In the genomic region with DNA sequence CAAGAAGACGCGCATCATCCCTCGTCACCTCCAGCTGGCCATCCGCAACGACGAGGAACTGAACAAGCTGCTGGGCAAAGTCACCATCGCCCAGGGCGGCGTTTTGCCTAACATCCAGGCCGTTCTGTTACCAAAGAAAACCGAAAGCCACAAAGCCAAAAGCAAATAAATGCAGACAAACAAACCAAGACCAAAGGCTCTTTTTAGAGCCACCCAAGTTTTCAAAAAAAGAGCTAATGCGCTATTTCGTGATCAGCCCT, we compare ENCODE assay signal across 6 cellular contexts. TPM values are rescaled to one million over a fixed set of nuclear protein-coding genes. Genes with fewer than 3 reads are reported as not detected.
DNase-seq lines count a peak whose midpoint lies in the region; ATAC-seq, FAIRE-seq and TF ChIP-seq lines count a peak whose summit lies in the region.
"Not testable (repeated sequence)": the region's sequence is repeated elsewhere in the genome, so short reads cannot be mapped to it uniquely, and the experiment has no call there.

No MANE protein-coding gene starts in this region.

- not testable (repeated sequence) for H4K20me1 ChIP-seq in Loucy (ENCODE audit: insufficient read depth, low read length, poor library complexity, severe bottlenecking)
- peaks cover 24% of the 10 kb centered on the region for H4K20me1 ChIP-seq in K562 (replicated peaks; ENCODE audit: control insufficient read depth, insufficient read depth, low read length)

- TF ChIP-seq CTCF in GM12864 (IDR thresholded peaks at IDR 0.05; ENCODE audit: low read depth, low read length, missing control alignments); Loucy (conservative IDR thresholded peaks at IDR 0.05; ENCODE audit: low read length); K562 (IDR thresholded peaks at IDR 0.05 in 2 of 3, conservative IDR thresholded peaks at IDR 0.05 in 1 of 3; ENCODE audit: insufficient read depth in 2 of 3, low read depth in 1 of 3, low read length in 3 of 3); heart left ventricle (IDR thresholded peaks at IDR 0.05); tibial nerve (IDR thresholded peaks at IDR 0.05): not testable (repeated sequence)

- H3K9ac ChIP-seq in Loucy (ENCODE audit: low read depth, low read length, poor library complexity, severe bottlenecking): peak overlapping the region; percentile 97
- H3K9ac ChIP-seq in K562 (ENCODE audit: insufficient read depth in 1 of 2, low read depth in 2 of 2, low read length in 2 of 2): peak overlapping the region; percentile 93 to 95

- H3K9me3 ChIP-seq in Loucy (ENCODE audit: insufficient read depth, low read depth, low read length); K562 (replicated peaks; ENCODE audit: control insufficient read depth, insufficient read depth, low read depth, low read length); heart left ventricle; naive thymus-derived CD4-positive, alpha-beta T cell (ENCODE audit: control insufficient read depth in 2 of 3, low read length in 3 of 3); tibial nerve: not testable (repeated sequence)

- not testable (repeated sequence) for FAIRE-seq in K562 (lab: Jason Lieb, UNC)

- not testable (repeated sequence) for H3K27me3 Mint-ChIP-seq in naive thymus-derived CD4-positive, alpha-beta T cell

- not testable (repeated sequence) for H3K9me2 ChIP-seq in Loucy (replicated peaks; ENCODE audit: low read depth, low read length)

- not testable (repeated sequence) for TF ChIP-seq EP300 in K562 (IDR thresholded peaks at IDR 0.05; ENCODE audit: low read length); tibial nerve (IDR thresholded peaks at IDR 0.05)

- TF ChIP-seq POLR2A in K562 (conservative IDR thresholded peaks at IDR 0.05); heart left ventricle (IDR thresholded peaks at IDR 0.05); tibial nerve (IDR thresholded peaks at IDR 0.05): not testable (repeated sequence)

- BruUV-seq in K562 (replicated peaks; lab: Mats Ljungman, UMichigan): TSS peak; percentile 99

- H3K4me3 ChIP-seq in GM12864 (ENCODE audit: low read depth, low read length) (peak overlapping the region; percentile 76), Loucy (ENCODE audit: low read length, poor library complexity, severe bottlenecking) (peak overlapping the region; percentile 79), K562 (peak overlapping the region; percentile 64), heart left ventricle (peak overlapping the region; percentile 42 to 86 (median 67)), tibial nerve (peak overlapping the region; percentile 63 to 89 (median 78))
- peak overlapping the region; percentile 97 for H3K4me3 ChIP-seq in naive thymus-derived CD4-positive, alpha-beta T cell (ENCODE audit: low read length)

- ATAC-seq in K562, heart left ventricle: not testable (repeated sequence)
- peak; percentile 0 for ATAC-seq in naive thymus-derived CD4-positive, alpha-beta T cell

- in situ Hi-C loops in K562 (cut with MboI): loop anchor here (5.0 kb wide), 1 partner anchor 45 kb away; a partner anchor contains a TSS

- peaks cover 5 to 11% (median 7%) of the 10 kb centered on the region in 7 donors for H3K4me1 Mint-ChIP-seq in naive thymus-derived CD4-positive, alpha-beta T cell

- not testable (repeated sequence) for DNase-seq in GM12864 (ENCODE audit: low read depth); K562 (ENCODE audit: extremely low read depth in 1 of 4, low spot score in 3 of 4); heart left ventricle; tibial nerve (ENCODE audit: low spot score in 2 of 2)
- DNase-seq in naive thymus-derived CD4-positive, alpha-beta T cell: peak in 1 of 9 donors; percentile 46

- H3K4me2 ChIP-seq in Loucy (ENCODE audit: low read depth, low read length, poor library complexity, severe bottlenecking) (peak overlapping the region; percentile 87), K562 (ENCODE audit: insufficient read depth, low read length) (peak overlapping the region; percentile 99)

- TF ChIP-seq RAD21 in K562 (CRISPR knock-in tag; conservative IDR thresholded peaks at IDR 0.05 in 1 of 2, IDR thresholded peaks at IDR 0.05 in 1 of 2): not testable (repeated sequence)

- H3K36me3 ChIP-seq in Loucy (ENCODE audit: insufficient read depth, low read length); K562 (ENCODE audit: control insufficient read depth, insufficient read depth, low read length); heart left ventricle; naive thymus-derived CD4-positive, alpha-beta T cell (ENCODE audit: control insufficient read depth in 2 of 3, insufficient read depth in 3 of 3, low read length in 3 of 3); tibial nerve: not testable (repeated sequence)

- intact Hi-C loops in K562 (cut with micrococcal nuclease); heart left ventricle (cut with DNase I); naive thymus-derived CD4-positive, alpha-beta T cell (cut with micrococcal nuclease): not testable (repeated sequence)

- H3K9me1 ChIP-seq in K562 (ENCODE audit: control insufficient read depth, insufficient read depth, low read length): not testable (repeated sequence)

- CTCF ChIA-PET in K562 (lab: Yijun Ruan, JAX; ENCODE audit: low intra/inter-chr PET ratio): interaction anchor here (1.9 kb wide), 1 partner anchor 300 kb away, joined by 8 read pairs; no protein-coding TSS in a partner anchor
- CTCF ChIA-PET in naive thymus-derived CD4-positive, alpha-beta T cell (lab: Charles Lee): interaction anchor here (0.6 to 2.9 kb wide), 4 partner anchors 37 to 205 kb away, joined by 3 to 13 read pairs (median 4); no protein-coding TSS in a partner anchor

- not testable (repeated sequence) for H3K9me3 Mint-ChIP-seq in naive thymus-derived CD4-positive, alpha-beta T cell

- not testable (repeated sequence) for H3K36me3 Mint-ChIP-seq in naive thymus-derived CD4-positive, alpha-beta T cell

- not testable (repeated sequence) for H3K27ac Mint-ChIP-seq in naive thymus-derived CD4-positive, alpha-beta T cell

- H3K27ac ChIP-seq in K562 (ENCODE audit: extremely low read depth, low read depth, low read length) (peak overlapping the region; percentile 98), heart left ventricle (peak overlapping the region; percentile 87 to 100 (median 96)), tibial nerve (peak overlapping the region; percentile 95 to 100 (median 100))
- H3K27ac ChIP-seq in naive thymus-derived CD4-positive, alpha-beta T cell (ENCODE audit: low read depth, low read length): peak overlapping the region; percentile 93

- peaks cover 21% of the 10 kb centered on the region for H3F3A ChIP-seq in Loucy (ENCODE audit: low read depth)

- WGBS in K562 (ENCODE audit: insufficient coverage, low coverage, missing lambda C conversion rate): 0% methylated on average over 4 of the region's 13 CpGs
- WGBS in heart left ventricle, 4 donors: 0 to 1% (median 0%) methylated on average over 13 of the region's 13 CpGs
- 0 to 1% methylated on average over 13 of the region's 13 CpGs for WGBS in tibial nerve, 2 donors

- H3K79me2 ChIP-seq in Loucy (ENCODE audit: insufficient read depth, low read length) (peaks cover 16% of the 10 kb centered on the region), K562 (ENCODE audit: control insufficient read depth, insufficient read depth, low read length) (peaks cover 45% of the 10 kb centered on the region)

- POLR2A ChIA-PET in K562 (lab: Yijun Ruan, JAX): interaction anchor here (0.6 to 5.9 kb wide), 39 partner anchors 10 to 303 kb away, joined by 3 to 71 read pairs (median 7); a partner anchor contains a TSS
- POLR2A ChIA-PET in naive thymus-derived CD4-positive, alpha-beta T cell (lab: Charles Lee): interaction anchor here (0.6 to 9.2 kb wide), 53 partner anchors 8 to 1653 kb away, joined by 3 to 547 read pairs (median 6); a partner anchor contains a TSS

- peaks cover 24% of the 10 kb centered on the region for H3K4me1 ChIP-seq in Loucy (ENCODE audit: insufficient read depth, low read length, poor library complexity, severe bottlenecking)
- peaks cover 8 to 26% of the 10 kb centered on the region in 2 experiments for H3K4me1 ChIP-seq in K562 (replicated peaks in 1 of 2; ENCODE audit: control insufficient read depth in 2 of 2, insufficient read depth in 2 of 2, low read length in 2 of 2)
- peaks cover 0 to 29% (median 18%) of the 10 kb centered on the region in 12 donors for H3K4me1 ChIP-seq in heart left ventricle
- peaks cover 17 to 22% of the 10 kb centered on the region in 2 donors for H3K4me1 ChIP-seq in naive thymus-derived CD4-positive, alpha-beta T cell (ENCODE audit: control insufficient read depth in 2 of 2, insufficient read depth in 2 of 2, low read length in 2 of 2)
- peaks cover 0 to 26% (median 14%) of the 10 kb centered on the region in 4 donors for H3K4me1 ChIP-seq in tibial nerve

- not testable (repeated sequence) for H3K27me3 ChIP-seq in Loucy (ENCODE audit: insufficient read depth, low read length, poor library complexity, severe bottlenecking); K562 (ENCODE audit: control insufficient read depth in 2 of 2, insufficient read depth in 2 of 2, low read length in 2 of 2); heart left ventricle; naive thymus-derived CD4-positive, alpha-beta T cell (ENCODE audit: control insufficient read depth in 2 of 2, insufficient read depth in 2 of 2, low read length in 2 of 2); tibial nerve

- H3K4me3 Mint-ChIP-seq in naive thymus-derived CD4-positive, alpha-beta T cell: not testable (repeated sequence)

- not testable (repeated sequence) for H2AFZ ChIP-seq in Loucy (ENCODE audit: low read length); K562 (ENCODE audit: low read depth, low read length)

RNA-seq across cellular contexts. Expression of a gene that starts 12.2 kb away (rescaled TPM):
- total RNA-seq in K562 (2011; cell fraction: chromatin; rRNA removed; ENCODE audit: low replicate concordance): 0.72 and 1.8 TPM in 2 replicates
- total RNA-seq in K562 (2011; cell fraction: nucleolus; rRNA removed): 1.3 and 1.7 TPM in 2 replicates
- 2.4 and 2.7 TPM in 2 replicates for total RNA-seq in K562 (2011; cell fraction: nucleoplasm; rRNA removed)
- total RNA-seq in K562 (2014; rRNA removed): 0.18 and 0.53 TPM in 2 replicates
- total RNA-seq in K562 (2014; rRNA removed; fragmentation: Illumina TruSeq; extraction: Trizol): 0.58 and 1.4 TPM in 2 replicates
- total RNA-seq in K562 (2015; rRNA removed; fragmentation: Illumina TruSeq; extraction: Trizol): 0.19 and 0.40 TPM in 2 replicates
- total RNA-seq in K562 (2021): 0.76 and 0.82 TPM in 2 replicates
- 0.28 and 0.42 TPM in 2 replicates for polyA plus RNA-seq in K562 (2011; rRNA removed)
- 0.24 and 0.46 TPM in 2 replicates for polyA plus RNA-seq in K562 (2011; cell fraction: cytosol; rRNA removed)
- polyA plus RNA-seq in K562 (2011; cell fraction: nucleus; rRNA removed): 1.7 and 2.6 TPM in 2 replicates
- 0.14 and 0.24 TPM in 2 replicates for polyA plus RNA-seq in K562 (2012)
- 0.18 TPM in 1 of 2 replicates, not detected in the other for polyA plus RNA-seq in K562 (2014; fragmentation: Illumina TruSeq; extraction: Trizol)
- polyA plus RNA-seq in K562 (2014; fragmentation: Nextera tagmentation; extraction: Ambion mirVana): not detected
- polyA plus RNA-seq in K562 (2014; rRNA removed): 0.43 and 1.2 TPM in 2 replicates
- 0.21 TPM in 1 of 2 replicates, not detected in the other for polyA minus RNA-seq in K562 (2011; rRNA and poly(A)+ RNA removed)
- polyA minus RNA-seq in K562 (2011; cell fraction: cytosol; rRNA and poly(A)+ RNA removed): not detected in 2 replicates
- 0.67 and 1.4 TPM in 2 replicates for polyA minus RNA-seq in K562 (2011; cell fraction: nucleus; rRNA and poly(A)+ RNA removed)
- 10 to 100 TPM; 12.5 to 39.4 (median 14.0) TPM for total RNA-seq in heart left ventricle
- 10 to 100 TPM; 16.2 to 40.7 TPM for polyA plus RNA-seq in heart left ventricle
- 10 to 100 TPM in 3 of 5 experiments, 1 to 10 TPM in 2; 7.8 to 28.9 (median 18.2) TPM for total RNA-seq in naive thymus-derived CD4-positive, alpha-beta T cell
- 10 to 100 TPM; 38.2 to 50.9 TPM for polyA plus RNA-seq in naive thymus-derived CD4-positive, alpha-beta T cell
- 10 to 100 TPM; 28.5 to 81.9 (median 57.8) TPM for total RNA-seq in tibial nerve

RNA-seq across cellular contexts. Expression of a gene that starts 30.5 kb away (rescaled TPM):
- 0.56 and 0.58 TPM in 2 replicates for total RNA-seq in K562 (2011; cell fraction: chromatin; rRNA removed; ENCODE audit: low replicate concordance)
- total RNA-seq in K562 (2011; cell fraction: nucleolus; rRNA removed): 0.33 and 0.53 TPM in 2 replicates
- total RNA-seq in K562 (2011; cell fraction: nucleoplasm; rRNA removed): 0.46 and 0.51 TPM in 2 replicates
- total RNA-seq in K562 (2014; rRNA removed): 0.08 and 0.09 TPM in 2 replicates
- 0.06 and 0.11 TPM in 2 replicates for total RNA-seq in K562 (2014; rRNA removed; fragmentation: Illumina TruSeq; extraction: Trizol)
- 0.04 and 0.07 TPM in 2 replicates for total RNA-seq in K562 (2015; rRNA removed; fragmentation: Illumina TruSeq; extraction: Trizol)
- total RNA-seq in K562 (2021): 0.20 and 0.22 TPM in 2 replicates
- 0.12 and 0.14 TPM in 2 replicates for polyA plus RNA-seq in K562 (2011; rRNA removed)
- polyA plus RNA-seq in K562 (2011; cell fraction: cytosol; rRNA removed): 0.12 and 0.25 TPM in 2 replicates
- 0.31 TPM in 2 replicates for polyA plus RNA-seq in K562 (2011; cell fraction: nucleus; rRNA removed)
- 0.18 and 0.30 TPM in 2 replicates for polyA plus RNA-seq in K562 (2012)
- 0.10 and 0.30 TPM in 2 replicates for polyA plus RNA-seq in K562 (2014; fragmentation: Illumina TruSeq; extraction: Trizol)
- polyA plus RNA-seq in K562 (2014; fragmentation: Nextera tagmentation; extraction: Ambion mirVana): under 1 TPM in 1 of 2 experiments, not detected in 1; 0.10 TPM
- polyA plus RNA-seq in K562 (2014; rRNA removed): 0.16 and 0.20 TPM in 2 replicates
- polyA minus RNA-seq in K562 (2011; rRNA and poly(A)+ RNA removed): 0.07 and 0.15 TPM in 2 replicates
- not detected in 2 replicates for polyA minus RNA-seq in K562 (2011; cell fraction: cytosol; rRNA and poly(A)+ RNA removed)
- polyA minus RNA-seq in K562 (2011; cell fraction: nucleus; rRNA and poly(A)+ RNA removed): 0.11 and 0.13 TPM in 2 replicates
- 1 to 10 TPM in 1 of 9 donors, under 1 TPM in 8; 0.20 to 1.4 (median 0.43) TPM for total RNA-seq in heart left ventricle
- under 1 TPM; 0.30 to 0.32 TPM for polyA plus RNA-seq in heart left ventricle
- total RNA-seq in naive thymus-derived CD4-positive, alpha-beta T cell: 10 to 100 TPM in 1 of 5 experiments, 1 to 10 TPM in 4; 2.6 to 18.8 (median 3.1) TPM
- polyA plus RNA-seq in naive thymus-derived CD4-positive, alpha-beta T cell: 1 to 10 TPM; 1.3 to 2.1 TPM
- total RNA-seq in tibial nerve: 1 to 10 TPM in 2 of 4 donors, under 1 TPM in 2; 0.66 to 2.7 (median 1.8) TPM

RNA-seq across cellular contexts. Expression of a gene that starts 40.5 kb away (rescaled TPM):
- total RNA-seq in K562 (2011; cell fraction: chromatin; rRNA removed; ENCODE audit: low replicate concordance): 36.8 and 50.0 TPM in 2 replicates
- 22.8 and 30.1 TPM in 2 replicates for total RNA-seq in K562 (2011; cell fraction: nucleolus; rRNA removed)
- 21.9 and 22.2 TPM in 2 replicates for total RNA-seq in K562 (2011; cell fraction: nucleoplasm; rRNA removed)
- total RNA-seq in K562 (2014; rRNA removed): 11.0 and 13.0 TPM in 2 replicates
- total RNA-seq in K562 (2014; rRNA removed; fragmentation: Illumina TruSeq; extraction: Trizol): 28.2 and 28.4 TPM in 2 replicates
- total RNA-seq in K562 (2015; rRNA removed; fragmentation: Illumina TruSeq; extraction: Trizol): 30.0 and 31.3 TPM in 2 replicates
- 78.5 and 87.1 TPM in 2 replicates for total RNA-seq in K562 (2021)
- 18.1 and 33.3 TPM in 2 replicates for polyA plus RNA-seq in K562 (2011; rRNA removed)
- 20.3 and 35.8 TPM in 2 replicates for polyA plus RNA-seq in K562 (2011; cell fraction: cytosol; rRNA removed)
- polyA plus RNA-seq in K562 (2011; cell fraction: nucleus; rRNA removed): 21.9 and 25.6 TPM in 2 replicates
- 62.3 and 73.0 TPM in 2 replicates for polyA plus RNA-seq in K562 (2012)
- polyA plus RNA-seq in K562 (2014; fragmentation: Illumina TruSeq; extraction: Trizol): 88.0 and 101 TPM in 2 replicates
- 1 to 10 TPM; 3.0 to 8.3 TPM for polyA plus RNA-seq in K562 (2014; fragmentation: Nextera tagmentation; extraction: Ambion mirVana)
- 22.8 and 26.1 TPM in 2 replicates for polyA plus RNA-seq in K562 (2014; rRNA removed)
- 25.2 and 30.7 TPM in 2 replicates for polyA minus RNA-seq in K562 (2011; rRNA and poly(A)+ RNA removed)
- 22.9 and 35.8 TPM in 2 replicates for polyA minus RNA-seq in K562 (2011; cell fraction: cytosol; rRNA and poly(A)+ RNA removed)
- 15.2 and 21.9 TPM in 2 replicates for polyA minus RNA-seq in K562 (2011; cell fraction: nucleus; rRNA and poly(A)+ RNA removed)
- total RNA-seq in heart left ventricle: 10 to 100 TPM; 10.2 to 32.7 (median 23.7) TPM
- 10 to 100 TPM; 13.1 to 21.3 TPM for polyA plus RNA-seq in heart left ventricle
- total RNA-seq in naive thymus-derived CD4-positive, alpha-beta T cell: 100 to 1,000 TPM in 1 of 5 experiments, 10 to 100 TPM in 4; 39.0 to 103 (median 43.4) TPM
- 100 to 1,000 TPM in 1 of 2 donors, 10 to 100 TPM in 1; 80.8 to 114 TPM for polyA plus RNA-seq in naive thymus-derived CD4-positive, alpha-beta T cell
- 10 to 100 TPM in 2 of 4 donors, 1 to 10 TPM in 2; 6.3 to 14.3 (median 9.7) TPM for total RNA-seq in tibial nerve

RNA-seq across cellular contexts. Expression of a gene that starts 49.6 kb away (rescaled TPM):
- 9.3 and 16.8 TPM in 2 replicates for total RNA-seq in K562 (2011; cell fraction: chromatin; rRNA removed; ENCODE audit: low replicate concordance)
- total RNA-seq in K562 (2011; cell fraction: nucleolus; rRNA removed): 6.4 and 6.7 TPM in 2 replicates
- total RNA-seq in K562 (2011; cell fraction: nucleoplasm; rRNA removed): 7.7 and 8.3 TPM in 2 replicates
- total RNA-seq in K562 (2014; rRNA removed): 0.09 and 0.53 TPM in 2 replicates
- 0.38 and 0.51 TPM in 2 replicates for total RNA-seq in K562 (2014; rRNA removed; fragmentation: Illumina TruSeq; extraction: Trizol)
- total RNA-seq in K562 (2015; rRNA removed; fragmentation: Illumina TruSeq; extraction: Trizol): 0.38 and 0.40 TPM in 2 replicates
- total RNA-seq in K562 (2021): 0.56 and 1.3 TPM in 2 replicates
- 1.6 and 1.8 TPM in 2 replicates for polyA plus RNA-seq in K562 (2011; rRNA removed)
- polyA plus RNA-seq in K562 (2011; cell fraction: cytosol; rRNA removed): 1.3 and 2.3 TPM in 2 replicates
- 12.2 and 13.9 TPM in 2 replicates for polyA plus RNA-seq in K562 (2011; cell fraction: nucleus; rRNA removed)
- polyA plus RNA-seq in K562 (2012): 0.74 and 1.2 TPM in 2 replicates
- polyA plus RNA-seq in K562 (2014; fragmentation: Illumina TruSeq; extraction: Trizol): 0.73 and 0.76 TPM in 2 replicates
- under 1 TPM; 0.34 to 0.45 TPM for polyA plus RNA-seq in K562 (2014; fragmentation: Nextera tagmentation; extraction: Ambion mirVana)
- polyA plus RNA-seq in K562 (2014; rRNA removed): 0.60 and 1.0 TPM in 2 replicates
- 0.96 and 1.8 TPM in 2 replicates for polyA minus RNA-seq in K562 (2011; rRNA and poly(A)+ RNA removed)
- 1.1 TPM in 1 of 2 replicates, not detected in the other for polyA minus RNA-seq in K562 (2011; cell fraction: cytosol; rRNA and poly(A)+ RNA removed)
- 3.4 and 3.6 TPM in 2 replicates for polyA minus RNA-seq in K562 (2011; cell fraction: nucleus; rRNA and poly(A)+ RNA removed)
- total RNA-seq in heart left ventricle: 1 to 10 TPM; 1.9 to 4.5 (median 2.6) TPM
- polyA plus RNA-seq in heart left ventricle: 1 to 10 TPM; 1.6 TPM
- total RNA-seq in naive thymus-derived CD4-positive, alpha-beta T cell: 10 to 100 TPM in 1 of 5 experiments, 1 to 10 TPM in 4; 1.2 to 14.2 (median 3.6) TPM
- not detected for polyA plus RNA-seq in naive thymus-derived CD4-positive, alpha-beta T cell
- 10 to 100 TPM; 10.3 to 21.4 (median 13.6) TPM for total RNA-seq in tibial nerve
